Comparison of ENCODE assay signal across 13 cellular contexts in the genomic region with DNA sequence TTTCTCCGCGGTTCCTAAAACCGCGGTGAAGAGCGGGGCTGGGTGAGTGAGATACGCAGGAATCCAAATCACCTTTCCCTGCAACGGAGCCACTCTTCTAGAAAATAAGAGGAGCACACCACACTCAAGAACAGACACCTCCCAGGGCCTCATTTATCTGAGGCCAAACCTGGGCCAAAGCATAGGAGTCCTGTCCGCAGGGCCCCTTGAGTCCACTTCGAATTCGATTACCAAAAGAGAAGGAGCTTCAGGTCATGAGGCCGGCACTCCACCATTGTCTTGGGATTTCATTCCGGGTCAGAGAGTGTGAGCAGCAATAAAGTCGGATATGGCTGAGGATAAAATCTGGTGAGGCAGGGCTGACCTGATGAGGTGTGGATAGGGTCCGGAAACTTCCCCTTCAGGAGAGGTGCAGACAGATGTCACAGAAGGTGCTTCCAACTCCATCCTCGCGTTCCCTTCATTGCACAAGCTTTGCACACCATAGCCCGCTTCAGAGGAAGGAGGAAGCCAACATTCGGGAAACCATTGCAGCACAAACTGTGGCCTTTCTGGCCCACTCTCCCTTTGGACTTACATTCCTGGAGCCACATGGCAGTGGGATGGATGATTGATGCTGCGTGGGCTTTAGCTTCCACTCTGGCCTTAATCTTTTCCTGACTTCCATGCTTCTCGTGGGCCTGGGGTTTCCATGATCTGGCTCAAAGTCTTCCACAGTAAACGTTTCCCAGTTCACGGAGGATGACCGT.
"Had no signal": no experiment of that assay in that cellular context is flagged by ENCODE, and none has a peak within 500 bp of the region (broad histone marks: within the 10 kb centered on the region; RNA-seq: fewer than 3 reads in every experiment).

No MANE protein-coding gene starts in this region.

- H2AFZ ChIP-seq: parathyroid adenoma had no signal

- H3K79me2 ChIP-seq: parathyroid adenoma had no signal

- H3K36me3 ChIP-seq: esophagus squamous epithelium, neutrophil, SJSA1, tibial nerve, WERI-Rb-1 had no signal

- H3K4me1 ChIP-seq: parathyroid adenoma, SJSA1 had no signal

- H3K4me3 ChIP-seq: esophagus squamous epithelium, SJSA1, tibial nerve had no signal

- ATAC-seq: activated T-cell treated with anti-CD3 and anti-CD28 coated beads, Interleukin-2, amount 50 U/mL, for 72 hours; natural killer cell; stimulated activated naive B cell treated with anti-CD40 and anti-IgM and Interleukin-4, amounts not matched to agents 10 μg/mL and 1 μg/mL and 100 μg/mL, for 72 hours had no signal

- H3K27ac ChIP-seq: esophagus squamous epithelium, neutrophil, parathyroid adenoma, SJSA1, tibial nerve, WERI-Rb-1 had no signal

- DNase-seq: activated gamma-delta T cell treated with Interleukin-2 at 50 U/mL for 16 hours; activated T-cell treated with anti-CD3 and anti-CD28 coated beads, Interleukin-2, amount 50 U/mL, for 72 hours; amniotic stem cell; effector CD8-positive, alpha-beta T cell; esophagus squamous epithelium; natural killer cell; stimulated activated naive B cell treated with anti-CD40 and anti-IgM and Interleukin-4, amounts not matched to agents 10 μg/mL and 1 μg/mL and 100 μg/mL, for 72 hours; SW 1271; WERI-Rb-1 had no signal

- H3K27me3 ChIP-seq: esophagus squamous epithelium, SJSA1, tibial nerve had no signal

- H3K9ac ChIP-seq: parathyroid adenoma had no signal
